In genomic region chr22:45107671-45108070, GRCh38 we compare ENCODE assay signal across 8 cellular contexts.
"Had no signal": no experiment of that assay in that cellular context is flagged by ENCODE, and none has a peak within 500 bp of the region (broad histone marks: within the 10 kb centered on the region; RNA-seq: fewer than 3 reads in every experiment).

No MANE protein-coding gene starts in this region.

- H3K4me3 ChIP-seq: GM12878 had no signal

- ATAC-seq: GM12878 had no signal

- DNase-seq: GDM1, GF-D8 had no signal

- FAIRE-seq: G401.6, GM12878, GM12891, GM12892, GM18507, GM19239 had no signal
